ENCODE assay signal across 23 cellular contexts in genomic region chr9:969693-970309, GRCh38. TPM values are rescaled to one million over a fixed set of nuclear protein-coding genes. Genes with fewer than 3 reads are reported as not detected.
A peak's percentile ranks its signal among the peaks of the same experiment; 100 is the strongest.
DNase-seq lines count a peak whose midpoint lies in the region; ATAC-seq and TF ChIP-seq lines count a peak whose summit lies in the region.
"Had no signal": no experiment of that assay in that cellular context is flagged by ENCODE, and none has a peak within 500 bp of the region (broad histone marks: within the 10 kb centered on the region; RNA-seq: fewer than 3 reads in every experiment).

No MANE protein-coding gene starts in this region.

- H3K4me1 Mint-ChIP-seq in endodermal cell, result peaks cover 32% of the 10 kb centered on the region
- H3K4me1 Mint-ChIP-seq in naive thymus-derived CD8-positive, alpha-beta T cell, result peaks cover 4 to 48% (median 30%) of the 10 kb centered on the region in 4 donors

- H3K9ac ChIP-seq in endodermal cell (ENCODE audit: extremely low read depth, low read length, poor library complexity, severe bottlenecking), result no peak overlapping the region

- H3K27me3 ChIP-seq in H7 (ENCODE audit: control insufficient read depth, insufficient read depth, low read length) (peaks cover 97% of the 10 kb centered on the region), endodermal cell (ENCODE audit: control insufficient read depth, insufficient read depth, low read length, poor library complexity, severe bottlenecking) (peaks cover 100% of the 10 kb centered on the region), vagina (peaks cover 45% of the 10 kb centered on the region)

- H3K4me3 ChIP-seq in H7 (ENCODE audit: insufficient read depth, low read depth, low read length) (peak overlapping the region; percentile 20; the same call in 1 of the 2 replicates), endodermal cell (ENCODE audit: low read length) (no peak overlapping the region), vagina (no peak overlapping the region)
- H3K4me3 ChIP-seq: gastrocnemius medialis, upper lobe of left lung had no signal

- intact Hi-C loops in vagina (cut with DNase I), result no loop called here

- in situ Hi-C loops in GM13976 (cut with MboI; ENCODE audit: low sequenced_read_pairs, unreplicated experiment), result loop anchor here (10.0 kb wide), 1 partner anchor 75 kb away; no protein-coding TSS in a partner anchor

- ATAC-seq in naive thymus-derived CD8-positive, alpha-beta T cell, result no peak
- ATAC-seq in GM18870 (IDR thresholded peaks at IDR 0.05; ENCODE audit: unreplicated experiment), result no peak
- ATAC-seq: activated T-cell treated with anti-CD3 and anti-CD28 coated beads, Interleukin-2, amount 50 U/mL, for 4 hours; gastrocnemius medialis; Right ventricle myocardium inferior had no signal

- no peak overlapping the region for H3K27ac Mint-ChIP-seq in endodermal cell
- peak overlapping the region in 1 of 10 donors; percentile 40 for H3K27ac Mint-ChIP-seq in naive thymus-derived CD8-positive, alpha-beta T cell

- H3K27ac ChIP-seq in endodermal cell (ENCODE audit: low read depth, low read length) (no peak overlapping the region), vagina (no peak overlapping the region)
- H3K27ac ChIP-seq: gastrocnemius medialis, upper lobe of left lung had no signal

- no peaks in the 10 kb centered on the region for H3K36me3 Mint-ChIP-seq in endodermal cell (ENCODE audit: low read depth)
- H3K36me3 Mint-ChIP-seq in naive thymus-derived CD8-positive, alpha-beta T cell, result peaks cover 0 to 9% (median 7%) of the 10 kb centered on the region in 3 donors

- no peak for TF ChIP-seq CTCF in GM13976 (IDR thresholded peaks at IDR 0.05; ENCODE audit: borderline replicate concordance, control extremely low read depth, extremely low read depth, insufficient read depth, missing control alignments)
- peak; percentile 56 for TF ChIP-seq CTCF in endodermal cell (conservative IDR thresholded peaks at IDR 0.05)
- TF ChIP-seq CTCF in vagina (IDR thresholded peaks at IDR 0.05), result no peak

- H3K4me1 ChIP-seq in endodermal cell (ENCODE audit: control insufficient read depth, insufficient read depth, low read length) (peaks cover 17% of the 10 kb centered on the region), vagina (peaks cover 37% of the 10 kb centered on the region)
- H3K4me1 ChIP-seq: BE2C had no signal

- H3K36me3 ChIP-seq in H7 (replicated peaks; ENCODE audit: control insufficient read depth, insufficient read depth, low read length), result no peaks in the 10 kb centered on the region
- H3K36me3 ChIP-seq in endodermal cell (ENCODE audit: control insufficient read depth, insufficient read depth, low read length), result no peaks in the 10 kb centered on the region
- no peaks in the 10 kb centered on the region for H3K36me3 ChIP-seq in vagina
- H3K36me3 ChIP-seq: BE2C, gastrocnemius medialis, upper lobe of left lung had no signal

- POLR2A ChIA-PET in naive thymus-derived CD8-positive, alpha-beta T cell (lab: Charles Lee), result no interaction called here

- peaks cover 97% of the 10 kb centered on the region for H3K27me3 Mint-ChIP-seq in endodermal cell (ENCODE audit: insufficient read depth)
- peaks cover 41 to 75% (median 69%) of the 10 kb centered on the region in 5 donors for H3K27me3 Mint-ChIP-seq in naive thymus-derived CD8-positive, alpha-beta T cell

- H3K9me3 Mint-ChIP-seq in endodermal cell, result no peaks in the 10 kb centered on the region
- H3K9me3 Mint-ChIP-seq in naive thymus-derived CD8-positive, alpha-beta T cell, result peaks cover 0 to 17% (median 3%) of the 10 kb centered on the region in 9 donors
- H3K9me3 Mint-ChIP-seq: activated T-cell treated with anti-CD3 and anti-CD28 coated beads, Interleukin-2, amount 50 U/mL, for 4 hours had no signal

- no peak for TF ChIP-seq POLR2A in vagina (IDR thresholded peaks at IDR 0.05)

- H3K9me3 ChIP-seq in endodermal cell (ENCODE audit: control insufficient read depth, low read length) (no peaks in the 10 kb centered on the region), vagina (no peaks in the 10 kb centered on the region)
- H3K9me3 ChIP-seq: BE2C, gastrocnemius medialis, upper lobe of left lung had no signal

- 0 to 3% methylated on average over 18 to 37 of the region's 37 CpGs for WGBS in endodermal cell (ENCODE audit: insufficient coverage in 1 of 2, insufficient read length in 1 of 2), 2 experiments

- H3K4me3 Mint-ChIP-seq in endodermal cell, result peak overlapping the region; percentile 60
- peak overlapping the region in 6 of 10 donors; percentile 6 to 65 (median 49) for H3K4me3 Mint-ChIP-seq in naive thymus-derived CD8-positive, alpha-beta T cell
- H3K4me3 Mint-ChIP-seq: activated T-cell treated with anti-CD3 and anti-CD28 coated beads, Interleukin-2, amount 50 U/mL, for 4 hours had no signal

- DNase-seq in GM13976 (ENCODE audit: low spot score) (peak; percentile 36), H7 (peak; percentile 79), endodermal cell (peak; percentile 84), cerebellar nuclear complex (lab: John Stamatoyannopoulos, UW) (no peak), vagina (ENCODE audit: extremely low spot score in 2 of 2) (no peak)
- DNase-seq in naive thymus-derived CD8-positive, alpha-beta T cell, result no peak
- no peak for DNase-seq in activated effector memory CD4-positive, alpha-beta T cell treated with Interleukin-2 at 50 U/mL for 16 hours
- DNase-seq: activated T-cell treated with anti-CD3 and anti-CD28 coated beads, Interleukin-2, amount 50 U/mL, for 4 hours; aorta; BE2C; Calu3; gastrocnemius medialis; kidney; midbrain; NCI-H2029 treated with DMSO at 0.1 percent for 48 hours; NCI-H524; stimulated activated CD4-positive, alpha-beta T cell treated with anti-CD3 and anti-CD28 coated beads, Interleukin-4, amount 100 ng/mL, for 24 hours; stimulated activated CD8-positive, alpha-beta memory T cell treated with anti-CD3 and anti-CD28 coated beads, Interleukin-4, amount 100 ng/mL, for 48 hours had no signal

RNA-seq across cellular contexts. Expression of gene DMRT3, which starts 6.7 kb away (rescaled TPM):
- not detected in 2 replicates for total RNA-seq in H7 (2014; rRNA removed; shearing (Covaris generic))
- not detected for total RNA-seq in endodermal cell
- polyA plus RNA-seq in endodermal cell (2013, experiment 1 of 2), result 0.28 TPM
- 0.25 TPM for polyA plus RNA-seq in endodermal cell (2013, experiment 2 of 2)
- not detected for total RNA-seq in naive thymus-derived CD8-positive, alpha-beta T cell
- not detected for polyA plus RNA-seq in naive thymus-derived CD8-positive, alpha-beta T cell
- total RNA-seq in vagina, result not detected
- total RNA-seq: activated T-cell treated with anti-CD3 and anti-CD28 coated beads, Interleukin-2, amount 50 U/mL, for 4 hours; Calu3; kidney; MCF 10A; osteoblast; Right ventricle myocardium inferior had no signal
- polyA plus RNA-seq: aorta had no signal

Comparison
In these comparisons a context has a peak if more than half of its experiments do, and no peak if none do; other contexts are left out.
1. DNase-seq: peak in GM13976 (single experiment), H7 (single experiment) and endodermal cell (single experiment); none in naive thymus-derived CD8-positive, alpha-beta T cell (0 of 10), cerebellar nuclear complex (0 of 2), vagina (0 of 2) and activated effector memory CD4-positive, alpha-beta T cell treated with Interleukin-2 at 50 U/mL for 16 hours (single experiment).